Comparison of ENCODE assay signal across 1 cellular context in genomic region chr14:93016275-93016845, GRCh38.
TF ChIP-seq lines count a peak whose summit lies in the region.

No MANE protein-coding gene starts in this region.

TF ChIP-seq in H1, 55 proteins besides CTCF, POLR2A, EP300 and RAD21:
- TF ChIP-seq FOSL1 (IDR thresholded peaks at IDR 0.05; ENCODE audit: insufficient read depth, low read depth, low read length) (no peak), JUN (IDR thresholded peaks at IDR 0.05; ENCODE audit: low read depth, low read length) (no peak), SIRT6 (IDR thresholded peaks at IDR 0.05; ENCODE audit: low read length) (no peak), TAF7 (optimal IDR thresholded peaks at IDR 0.05; ENCODE audit: borderline replicate concordance, low read depth, low read length) (no peak), CREB1 (IDR thresholded peaks at IDR 0.05) (no peak), SUZ12 (IDR thresholded peaks at IDR 0.05; ENCODE audit: low read length) (no peak), KDM4A (IDR thresholded peaks at IDR 0.05; ENCODE audit: low read depth, low read length, severe bottlenecking) (no peak), TAF1 (IDR thresholded peaks at IDR 0.05; ENCODE audit: low read depth, low read length) (no peak), CHD1 (IDR thresholded peaks at IDR 0.05; ENCODE audit: low read depth, low read length) (no peak), TEAD4 (IDR thresholded peaks at IDR 0.05; ENCODE audit: low read depth, low read length) (no peak), SP2 (IDR thresholded peaks at IDR 0.05; ENCODE audit: low read length) (no peak), SP1 (IDR thresholded peaks at IDR 0.05; ENCODE audit: low read depth, low read length) (no peak), SIX5 (IDR thresholded peaks at IDR 0.05; ENCODE audit: low read depth, low read length) (no peak), BRCA1 (IDR thresholded peaks at IDR 0.05; ENCODE audit: low read depth, low read length) (no peak), RFX5 (IDR thresholded peaks at IDR 0.05; ENCODE audit: borderline replicate concordance, low read depth, low read length) (no peak), SP4 (IDR thresholded peaks at IDR 0.05; ENCODE audit: low read length) (no peak), CBX5 (IDR thresholded peaks at IDR 0.05; ENCODE audit: low read depth, low read length) (no peak), PHF8 (conservative IDR thresholded peaks at IDR 0.05; ENCODE audit: low read depth, low read length) (no peak), NANOG (IDR thresholded peaks at IDR 0.05; ENCODE audit: insufficient read depth, low read depth, low read length, poor library complexity, severe bottlenecking) (no peak)
- TF ChIP-seq, protein P1, sequence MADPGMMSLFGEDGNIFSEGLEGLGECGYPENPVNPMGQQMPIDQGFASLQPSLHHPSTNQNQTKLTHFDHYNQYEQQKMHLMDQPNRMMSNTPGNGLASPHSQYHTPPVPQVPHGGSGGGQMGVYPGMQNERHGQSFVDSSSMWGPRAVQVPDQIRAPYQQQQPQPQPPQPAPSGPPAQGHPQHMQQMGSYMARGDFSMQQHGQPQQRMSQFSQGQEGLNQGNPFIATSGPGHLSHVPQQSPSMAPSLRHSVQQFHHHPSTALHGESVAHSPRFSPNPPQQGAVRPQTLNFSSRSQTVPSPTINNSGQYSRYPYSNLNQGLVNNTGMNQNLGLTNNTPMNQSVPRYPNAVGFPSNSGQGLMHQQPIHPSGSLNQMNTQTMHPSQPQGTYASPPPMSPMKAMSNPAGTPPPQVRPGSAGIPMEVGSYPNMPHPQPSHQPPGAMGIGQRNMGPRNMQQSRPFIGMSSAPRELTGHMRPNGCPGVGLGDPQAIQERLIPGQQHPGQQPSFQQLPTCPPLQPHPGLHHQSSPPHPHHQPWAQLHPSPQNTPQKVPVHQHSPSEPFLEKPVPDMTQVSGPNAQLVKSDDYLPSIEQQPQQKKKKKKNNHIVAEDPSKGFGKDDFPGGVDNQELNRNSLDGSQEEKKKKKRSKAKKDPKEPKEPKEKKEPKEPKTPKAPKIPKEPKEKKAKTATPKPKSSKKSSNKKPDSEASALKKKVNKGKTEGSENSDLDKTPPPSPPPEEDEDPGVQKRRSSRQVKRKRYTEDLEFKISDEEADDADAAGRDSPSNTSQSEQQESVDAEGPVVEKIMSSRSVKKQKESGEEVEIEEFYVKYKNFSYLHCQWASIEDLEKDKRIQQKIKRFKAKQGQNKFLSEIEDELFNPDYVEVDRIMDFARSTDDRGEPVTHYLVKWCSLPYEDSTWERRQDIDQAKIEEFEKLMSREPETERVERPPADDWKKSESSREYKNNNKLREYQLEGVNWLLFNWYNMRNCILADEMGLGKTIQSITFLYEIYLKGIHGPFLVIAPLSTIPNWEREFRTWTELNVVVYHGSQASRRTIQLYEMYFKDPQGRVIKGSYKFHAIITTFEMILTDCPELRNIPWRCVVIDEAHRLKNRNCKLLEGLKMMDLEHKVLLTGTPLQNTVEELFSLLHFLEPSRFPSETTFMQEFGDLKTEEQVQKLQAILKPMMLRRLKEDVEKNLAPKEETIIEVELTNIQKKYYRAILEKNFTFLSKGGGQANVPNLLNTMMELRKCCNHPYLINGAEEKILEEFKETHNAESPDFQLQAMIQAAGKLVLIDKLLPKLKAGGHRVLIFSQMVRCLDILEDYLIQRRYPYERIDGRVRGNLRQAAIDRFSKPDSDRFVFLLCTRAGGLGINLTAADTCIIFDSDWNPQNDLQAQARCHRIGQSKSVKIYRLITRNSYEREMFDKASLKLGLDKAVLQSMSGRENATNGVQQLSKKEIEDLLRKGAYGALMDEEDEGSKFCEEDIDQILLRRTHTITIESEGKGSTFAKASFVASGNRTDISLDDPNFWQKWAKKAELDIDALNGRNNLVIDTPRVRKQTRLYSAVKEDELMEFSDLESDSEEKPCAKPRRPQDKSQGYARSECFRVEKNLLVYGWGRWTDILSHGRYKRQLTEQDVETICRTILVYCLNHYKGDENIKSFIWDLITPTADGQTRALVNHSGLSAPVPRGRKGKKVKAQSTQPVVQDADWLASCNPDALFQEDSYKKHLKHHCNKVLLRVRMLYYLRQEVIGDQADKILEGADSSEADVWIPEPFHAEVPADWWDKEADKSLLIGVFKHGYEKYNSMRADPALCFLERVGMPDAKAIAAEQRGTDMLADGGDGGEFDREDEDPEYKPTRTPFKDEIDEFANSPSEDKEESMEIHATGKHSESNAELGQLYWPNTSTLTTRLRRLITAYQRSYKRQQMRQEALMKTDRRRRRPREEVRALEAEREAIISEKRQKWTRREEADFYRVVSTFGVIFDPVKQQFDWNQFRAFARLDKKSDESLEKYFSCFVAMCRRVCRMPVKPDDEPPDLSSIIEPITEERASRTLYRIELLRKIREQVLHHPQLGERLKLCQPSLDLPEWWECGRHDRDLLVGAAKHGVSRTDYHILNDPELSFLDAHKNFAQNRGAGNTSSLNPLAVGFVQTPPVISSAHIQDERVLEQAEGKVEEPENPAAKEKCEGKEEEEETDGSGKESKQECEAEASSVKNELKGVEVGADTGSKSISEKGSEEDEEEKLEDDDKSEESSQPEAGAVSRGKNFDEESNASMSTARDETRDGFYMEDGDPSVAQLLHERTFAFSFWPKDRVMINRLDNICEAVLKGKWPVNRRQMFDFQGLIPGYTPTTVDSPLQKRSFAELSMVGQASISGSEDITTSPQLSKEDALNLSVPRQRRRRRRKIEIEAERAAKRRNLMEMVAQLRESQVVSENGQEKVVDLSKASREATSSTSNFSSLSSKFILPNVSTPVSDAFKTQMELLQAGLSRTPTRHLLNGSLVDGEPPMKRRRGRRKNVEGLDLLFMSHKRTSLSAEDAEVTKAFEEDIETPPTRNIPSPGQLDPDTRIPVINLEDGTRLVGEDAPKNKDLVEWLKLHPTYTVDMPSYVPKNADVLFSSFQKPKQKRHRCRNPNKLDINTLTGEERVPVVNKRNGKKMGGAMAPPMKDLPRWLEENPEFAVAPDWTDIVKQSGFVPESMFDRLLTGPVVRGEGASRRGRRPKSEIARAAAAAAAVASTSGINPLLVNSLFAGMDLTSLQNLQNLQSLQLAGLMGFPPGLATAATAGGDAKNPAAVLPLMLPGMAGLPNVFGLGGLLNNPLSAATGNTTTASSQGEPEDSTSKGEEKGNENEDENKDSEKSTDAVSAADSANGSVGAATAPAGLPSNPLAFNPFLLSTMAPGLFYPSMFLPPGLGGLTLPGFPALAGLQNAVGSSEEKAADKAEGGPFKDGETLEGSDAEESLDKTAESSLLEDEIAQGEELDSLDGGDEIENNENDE (IDR thresholded peaks at IDR 0.05; ENCODE audit: insufficient replicate concordance, low read length): no peak
TF ChIP-seq in H1: peak in this region for 0.
